Comparison of ENCODE assay signal across 4 cellular contexts in genomic region chr1:183638988-183639387, GRCh38. TPM values are rescaled to one million over a fixed set of nuclear protein-coding genes. Genes with fewer than 3 reads are reported as not detected.
"Had no signal": no experiment of that assay in that cellular context is flagged by ENCODE, and none has a peak within 500 bp of the region (broad histone marks: within the 10 kb centered on the region; RNA-seq: fewer than 3 reads in every experiment).

No MANE protein-coding gene starts in this region.

RNA-seq across cellular contexts. Expression of gene APOBEC4, which starts 14.1 kb away (rescaled TPM):
- total RNA-seq: M059J, PC-3, Right ventricle myocardium superior, SJSA1 had no signal
